ENCODE assay signal across 18 cellular contexts in the genomic region with DNA sequence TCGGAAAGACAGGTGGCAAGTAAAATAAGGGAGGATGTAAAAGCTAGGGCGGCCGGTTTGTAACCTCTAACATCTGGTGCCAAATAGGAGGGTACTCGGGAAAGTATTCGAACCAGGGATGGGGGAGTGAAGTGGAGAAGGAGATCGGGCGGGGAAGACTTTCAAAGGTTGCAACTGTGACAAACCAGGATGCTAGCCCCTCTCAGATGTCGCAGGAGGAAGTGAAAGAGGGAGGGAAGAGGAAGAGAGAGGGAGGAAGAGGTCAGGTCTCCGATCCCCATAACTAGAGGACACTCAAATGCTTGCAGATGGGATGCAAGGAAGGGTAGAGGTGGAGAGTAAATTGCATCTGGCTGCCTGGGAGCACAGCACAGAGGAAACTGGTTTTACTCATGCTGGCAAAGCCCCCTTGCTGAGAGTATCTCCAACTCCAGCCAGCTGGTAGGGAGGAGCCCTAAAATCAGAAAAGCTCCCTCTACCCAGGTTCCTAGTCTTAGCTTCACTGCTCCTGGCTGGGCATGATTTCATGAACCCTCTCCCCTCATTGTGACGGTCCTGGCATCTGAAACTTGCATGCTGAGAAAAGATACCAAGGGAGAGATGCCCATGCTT.
"Had no signal": no experiment of that assay in that cellular context is flagged by ENCODE, and none has a peak within 500 bp of the region (broad histone marks: within the 10 kb centered on the region; RNA-seq: fewer than 3 reads in every experiment).

No MANE protein-coding gene starts in this region.

- H3K36me3 Mint-ChIP-seq: activated naive CD4-positive, alpha-beta T cell treated with anti-CD3 and anti-CD28 coated beads, Interleukin-2, amount 10 ng/mL, durations not matched to agents 7 days and 5 days; memory B cell; natural killer cell treated with Interleukin-12 subunit alpha and Interleukin-12 subunit beta and Interleukin-15 and Interleukin-18, amount 100 ng/mL, for 72 hours; stimulated activated memory B cell treated with anti-CD40 and anti-IgM and Interleukin-4, amounts not matched to agents 10 μg/mL and 1 μg/mL and 100 μg/mL, for 72 hours had no signal

- H3K4me1 Mint-ChIP-seq: activated naive CD4-positive, alpha-beta T cell treated with anti-CD3 and anti-CD28 coated beads, Interleukin-2, amount 10 ng/mL, durations not matched to agents 7 days and 5 days; activated T-helper 17 cell treated with anti-CD3 and anti-CD28 coated beads, Interleukin-2, amount 50 U/mL, for 72 hours; memory B cell; stimulated activated memory B cell treated with anti-CD40 and anti-IgM and Interleukin-4, amounts not matched to agents 10 μg/mL and 1 μg/mL and 100 μg/mL, for 72 hours had no signal

- ATAC-seq: activated T-helper 17 cell treated with anti-CD3 and anti-CD28 coated beads, Interleukin-2, amount 50 U/mL, for 72 hours; left lung; natural killer cell treated with Interleukin-12 subunit alpha and Interleukin-12 subunit beta and Interleukin-15 and Interleukin-18, amount 100 ng/mL, for 72 hours; stimulated activated memory B cell treated with anti-CD40 and anti-IgM and Interleukin-4, amounts not matched to agents 10 μg/mL and 1 μg/mL and 100 μg/mL, for 72 hours had no signal

- H3K4me3 Mint-ChIP-seq: activated naive CD4-positive, alpha-beta T cell treated with anti-CD3 and anti-CD28 coated beads, Interleukin-2, amount 10 ng/mL, durations not matched to agents 7 days and 5 days; activated T-helper 17 cell treated with anti-CD3 and anti-CD28 coated beads, Interleukin-2, amount 50 U/mL, for 72 hours; dendritic cell treated with granulocyte-macrophage colony-stimulating factor and Interleukin-4, amounts not matched to agents 40 ng/mL and 50 ng/mL, for 4 days; endodermal cell; memory B cell; natural killer cell treated with Interleukin-12 subunit alpha and Interleukin-12 subunit beta and Interleukin-15 and Interleukin-18, amount 100 ng/mL, for 72 hours; stimulated activated memory B cell treated with anti-CD40 and anti-IgM and Interleukin-4, amounts not matched to agents 10 μg/mL and 1 μg/mL and 100 μg/mL, for 72 hours had no signal

- FAIRE-seq: astrocyte, bronchial epithelial cell had no signal

- H3K9me3 Mint-ChIP-seq: activated naive CD4-positive, alpha-beta T cell treated with anti-CD3 and anti-CD28 coated beads, Interleukin-2, amount 10 ng/mL, durations not matched to agents 7 days and 5 days; activated T-helper 17 cell treated with anti-CD3 and anti-CD28 coated beads, Interleukin-2, amount 50 U/mL, for 72 hours; dendritic cell treated with granulocyte-macrophage colony-stimulating factor and Interleukin-4, amounts not matched to agents 40 ng/mL and 50 ng/mL, for 4 days; endodermal cell; memory B cell; stimulated activated memory B cell treated with anti-CD40 and anti-IgM and Interleukin-4, amounts not matched to agents 10 μg/mL and 1 μg/mL and 100 μg/mL, for 72 hours had no signal

- DNase-seq: activated CD4-positive, alpha-beta T cell treated with anti-CD3 and anti-CD28 coated beads for 1 hour; activated CD4-positive, alpha-beta T cell treated with anti-CD3 and anti-CD28 coated beads, Interleukin-2, amount 50 U/mL, for 4 hours; activated naive CD4-positive, alpha-beta T cell treated with anti-CD3 and anti-CD28 coated beads, Interleukin-2, amount 10 ng/mL, durations not matched to agents 7 days and 5 days; endodermal cell; erythroblast; islet precursor cell; left lung; nucleus accumbens; posterior cingulate gyrus; T-helper 9 cell; uterus had no signal

- H3K27me3 Mint-ChIP-seq: activated naive CD4-positive, alpha-beta T cell treated with anti-CD3 and anti-CD28 coated beads, Interleukin-2, amount 10 ng/mL, durations not matched to agents 7 days and 5 days; activated T-helper 17 cell treated with anti-CD3 and anti-CD28 coated beads, Interleukin-2, amount 50 U/mL, for 72 hours; dendritic cell treated with granulocyte-macrophage colony-stimulating factor and Interleukin-4, amounts not matched to agents 40 ng/mL and 50 ng/mL, for 4 days; natural killer cell treated with Interleukin-12 subunit alpha and Interleukin-12 subunit beta and Interleukin-15 and Interleukin-18, amount 100 ng/mL, for 72 hours; stimulated activated memory B cell treated with anti-CD40 and anti-IgM and Interleukin-4, amounts not matched to agents 10 μg/mL and 1 μg/mL and 100 μg/mL, for 72 hours had no signal

- H3K27ac Mint-ChIP-seq: activated naive CD4-positive, alpha-beta T cell treated with anti-CD3 and anti-CD28 coated beads, Interleukin-2, amount 10 ng/mL, durations not matched to agents 7 days and 5 days; activated T-helper 17 cell treated with anti-CD3 and anti-CD28 coated beads, Interleukin-2, amount 50 U/mL, for 72 hours; dendritic cell treated with granulocyte-macrophage colony-stimulating factor and Interleukin-4, amounts not matched to agents 40 ng/mL and 50 ng/mL, for 4 days; endodermal cell; memory B cell; natural killer cell treated with Interleukin-12 subunit alpha and Interleukin-12 subunit beta and Interleukin-15 and Interleukin-18, amount 100 ng/mL, for 72 hours; stimulated activated memory B cell treated with anti-CD40 and anti-IgM and Interleukin-4, amounts not matched to agents 10 μg/mL and 1 μg/mL and 100 μg/mL, for 72 hours had no signal
